In genomic region chr7:12635830-12636229, GRCh38 we compare ENCODE assay signal across 8 cellular contexts. TPM values are rescaled to one million over a fixed set of nuclear protein-coding genes. Genes with fewer than 3 reads are reported as not detected.
DNase-seq lines count a peak whose midpoint lies in the region; ATAC-seq and TF ChIP-seq lines count a peak whose summit lies in the region.

No MANE protein-coding gene starts in this region.

- CTCF ChIA-PET in activated CD8-positive, alpha-beta T cell treated with anti-CD3 and anti-CD28 coated beads, Interleukin-2, amount 10 ng/mL, durations not matched to agents 7 days and 5 days (lab: Charles Lee) = interaction anchor here (0.8 to 1.7 kb wide), 5 partner anchors 39 to 626 kb away, joined by 3 to 10 read pairs (median 6); partner anchors contain the start of gene ARL4A

- no peaks in the 10 kb centered on the region for H3K36me3 Mint-ChIP-seq in activated CD8-positive, alpha-beta T cell treated with anti-CD3 and anti-CD28 coated beads, Interleukin-2, amount 10 ng/mL, durations not matched to agents 7 days and 5 days (ENCODE audit: low read depth)

- H3F3A ChIP-seq in smooth muscle cell (ENCODE audit: low read depth) = no peaks in the 10 kb centered on the region

- peaks cover 8% of the 10 kb centered on the region for H3K27me3 Mint-ChIP-seq in activated CD8-positive, alpha-beta T cell treated with anti-CD3 and anti-CD28 coated beads, Interleukin-2, amount 10 ng/mL, durations not matched to agents 7 days and 5 days (ENCODE audit: low read depth)

- H3K4me3 ChIP-seq in smooth muscle cell = no peak overlapping the region

- H2AFZ ChIP-seq in smooth muscle cell (ENCODE audit: low read depth) = no peak overlapping the region

- H3K27ac ChIP-seq in smooth muscle cell (ENCODE audit: low read depth) = no peak overlapping the region

- H3K27ac Mint-ChIP-seq in activated CD8-positive, alpha-beta T cell treated with anti-CD3 and anti-CD28 coated beads, Interleukin-2, amount 10 ng/mL, durations not matched to agents 7 days and 5 days = no peak overlapping the region

- no peaks in the 10 kb centered on the region for H3K79me2 ChIP-seq in smooth muscle cell (ENCODE audit: low read depth)

- no peaks in the 10 kb centered on the region for H3K27me3 ChIP-seq in smooth muscle cell (ENCODE audit: low read depth)

- H3K9me3 Mint-ChIP-seq in activated CD8-positive, alpha-beta T cell treated with anti-CD3 and anti-CD28 coated beads, Interleukin-2, amount 10 ng/mL, durations not matched to agents 7 days and 5 days (ENCODE audit: insufficient read depth) = no peaks in the 10 kb centered on the region

- no peaks in the 10 kb centered on the region for H3K4me1 ChIP-seq in smooth muscle cell (ENCODE audit: low read depth)

- no peaks in the 10 kb centered on the region for H4K20me1 ChIP-seq in smooth muscle cell (ENCODE audit: low read depth)

- no peaks in the 10 kb centered on the region for H3K9me3 ChIP-seq in smooth muscle cell (replicated peaks; ENCODE audit: low read depth)

- peak overlapping the region; percentile 10 for H3K4me2 ChIP-seq in smooth muscle cell

- H3K36me3 ChIP-seq in smooth muscle cell (ENCODE audit: low read depth) = no peaks in the 10 kb centered on the region

- peak; percentile 7 for DNase-seq in stimulated activated CD4-positive, alpha-beta T cell treated with anti-CD3 and anti-CD28 coated beads, Interleukin-4, amount 100 ng/mL, for 24 hours
- DNase-seq in stimulated activated CD4-positive, alpha-beta T cell treated with anti-CD3 and anti-CD28 coated beads, Interleukin-2, amount 100 ng/mL, for 24 hours = no peak
- DNase-seq in activated CD8-positive, alpha-beta T cell treated with anti-CD3 and anti-CD28 coated beads, Interleukin-2, amount 10 ng/mL, durations not matched to agents 7 days and 5 days = peak; percentile 21
- DNase-seq in smooth muscle cell (lab: John Stamatoyannopoulos, UW; ENCODE audit: unreplicated experiment) (no peak), hepatic stellate cell (ENCODE audit: low spot score) (no peak)
- no peak for DNase-seq in effector CD4-positive, alpha-beta T cell
- DNase-seq in stimulated activated naive CD4-positive, alpha-beta T cell treated with Interleukin-2 at 50 U/mL for 16 hours (lab: John Stamatoyannopoulos, UW) = no peak

- POLR2A ChIA-PET in activated CD8-positive, alpha-beta T cell treated with anti-CD3 and anti-CD28 coated beads, Interleukin-2, amount 10 ng/mL, durations not matched to agents 7 days and 5 days (lab: Charles Lee) = no interaction called here

- no peak for TF ChIP-seq CTCF in smooth muscle cell (IDR thresholded peaks at IDR 0.05; ENCODE audit: borderline replicate concordance, insufficient read depth, poor library complexity, severe bottlenecking)

- peak overlapping the region; percentile 55 for H3K4me3 Mint-ChIP-seq in activated CD8-positive, alpha-beta T cell treated with anti-CD3 and anti-CD28 coated beads, Interleukin-2, amount 10 ng/mL, durations not matched to agents 7 days and 5 days

- no peak overlapping the region for H3K9ac ChIP-seq in smooth muscle cell (ENCODE audit: low read depth)

- peak; percentile 76 for ATAC-seq in HG03045 (IDR thresholded peaks at IDR 0.05; ENCODE audit: unreplicated experiment)
- ATAC-seq in activated CD8-positive, alpha-beta T cell treated with anti-CD3 and anti-CD28 coated beads, Interleukin-2, amount 10 ng/mL, durations not matched to agents 7 days and 5 days = peak; percentile 58

- H3K4me1 Mint-ChIP-seq in activated CD8-positive, alpha-beta T cell treated with anti-CD3 and anti-CD28 coated beads, Interleukin-2, amount 10 ng/mL, durations not matched to agents 7 days and 5 days (ENCODE audit: low read depth) = peaks cover 7% of the 10 kb centered on the region

- WGBS in smooth muscle cell (ENCODE audit: low lambda C conversion rate) = 62% methylated on average over 6 of the region's 6 CpGs

RNA-seq across cellular contexts. Expression of gene ARL4A, which starts 51.6 kb away (rescaled TPM):
- total RNA-seq in activated CD8-positive, alpha-beta T cell treated with anti-CD3 and anti-CD28 coated beads, Interleukin-2, amount 10 ng/mL, durations not matched to agents 7 days and 5 days = 10 to 100 TPM; 15.8 to 16.2 TPM
- 86.6 and 112 TPM in 2 replicates for total RNA-seq in smooth muscle cell
- polyA plus RNA-seq in smooth muscle cell = 97.3 and 113 TPM in 2 replicates

Comparison
In these comparisons a context has a peak if more than half of its experiments do, and no peak if none do; other contexts are left out.
1. DNase-seq: peak in stimulated activated CD4-positive, alpha-beta T cell treated with anti-CD3 and anti-CD28 coated beads, Interleukin-4, amount 100 ng/mL, for 24 hours (single experiment) and activated CD8-positive, alpha-beta T cell treated with anti-CD3 and anti-CD28 coated beads, Interleukin-2, amount 10 ng/mL, durations not matched to agents 7 days and 5 days (single experiment); none in stimulated activated CD4-positive, alpha-beta T cell treated with anti-CD3 and anti-CD28 coated beads, Interleukin-2, amount 100 ng/mL, for 24 hours (0 of 2), smooth muscle cell (single experiment), effector CD4-positive, alpha-beta T cell (single experiment), hepatic stellate cell (single experiment) and stimulated activated naive CD4-positive, alpha-beta T cell treated with Interleukin-2 at 50 U/mL for 16 hours (single experiment).